In genomic region chr22:30667092-30667485, GRCh38 we compare ENCODE assay signal across 8 cellular contexts. TPM values are rescaled to one million over a fixed set of nuclear protein-coding genes. Genes with fewer than 3 reads are reported as not detected.
DNase-seq lines count a peak whose midpoint lies in the region; ATAC-seq and TF ChIP-seq lines count a peak whose summit lies in the region.

No MANE protein-coding gene starts in this region.

- H3K4me1 Mint-ChIP-seq in activated T-helper 2 cell treated with anti-CD3 and anti-CD28 coated beads, Interferon-gamma antibody, Interleukin-2, Interleukin-4, amounts not matched to agents 10 μg/mL and 5 μg/mL and 100 μg/mL, durations not matched to agents 14 hours and 24 hours and 36 hours (ENCODE audit: low read depth): peaks cover 16% of the 10 kb centered on the region
- peaks cover 33% of the 10 kb centered on the region for H3K4me1 Mint-ChIP-seq in stimulated activated naive CD8-positive, alpha-beta T cell treated with anti-CD3 and anti-CD28 coated beads, Interleukin-15, amount 100 ng/mL, for 72 hours

- H3K36me3 Mint-ChIP-seq in activated T-helper 2 cell treated with anti-CD3 and anti-CD28 coated beads, Interferon-gamma antibody, Interleukin-2, Interleukin-4, amounts not matched to agents 10 μg/mL and 5 μg/mL and 100 μg/mL, durations not matched to agents 14 hours and 24 hours and 36 hours (ENCODE audit: low read depth): peaks cover 20% of the 10 kb centered on the region

- intact Hi-C loops in activated T-helper 2 cell treated with anti-CD3 and anti-CD28 coated beads, Interferon-gamma antibody, Interleukin-2, Interleukin-4, amounts not matched to agents 10 μg/mL and 5 μg/mL and 100 μg/mL, durations not matched to agents 14 hours and 24 hours and 36 hours (cut with micrococcal nuclease): loop anchor here (1.0 kb wide), 2 partner anchors 18 to 33 kb away; no protein-coding TSS in a partner anchor

- no peak for ATAC-seq in stimulated activated naive CD8-positive, alpha-beta T cell treated with anti-CD3 and anti-CD28 coated beads, Interleukin-15, amount 100 ng/mL, for 72 hours
- ATAC-seq in omental fat pad (ENCODE audit: low FRiP score): no peak

- peaks cover 7% of the 10 kb centered on the region for H3K27me3 Mint-ChIP-seq in activated T-helper 2 cell treated with anti-CD3 and anti-CD28 coated beads, Interferon-gamma antibody, Interleukin-2, Interleukin-4, amounts not matched to agents 10 μg/mL and 5 μg/mL and 100 μg/mL, durations not matched to agents 14 hours and 24 hours and 36 hours (ENCODE audit: low read depth)
- H3K27me3 Mint-ChIP-seq in stimulated activated naive CD8-positive, alpha-beta T cell treated with anti-CD3 and anti-CD28 coated beads, Interleukin-15, amount 100 ng/mL, for 72 hours: peaks cover 10% of the 10 kb centered on the region

- peak; percentile 5 to 32 for DNase-seq in stimulated activated CD4-positive, alpha-beta T cell treated with anti-CD3 and anti-CD28 coated beads, Interleukin-4, amount 100 ng/mL, for 4 hours
- DNase-seq in stimulated activated CD4-positive, alpha-beta T cell treated with anti-CD3 and anti-CD28 coated beads, Interleukin-1b, Interleukin-23, amount 100 ng/mL, for 48 hours: no peak
- DNase-seq in activated T-helper 2 cell treated with anti-CD3 and anti-CD28 coated beads, Interferon-gamma antibody, Interleukin-2, Interleukin-4, amounts not matched to agents 10 μg/mL and 5 μg/mL and 100 μg/mL, durations not matched to agents 14 hours and 24 hours and 36 hours (ENCODE audit: low spot score): no peak
- DNase-seq in inferior parietal cortex (ENCODE audit: extremely low spot score) (peak; percentile 29), omental fat pad (ENCODE audit: low spot score) (no peak), kidney glomerular epithelial cell (lab: John Stamatoyannopoulos, UW) (no peak), SKM-1 treated with dmso at 0.1 percent for 144 hours (lab: John Stamatoyannopoulos, UW; ENCODE audit: unreplicated experiment) (no peak)
- DNase-seq in stimulated activated naive CD8-positive, alpha-beta T cell treated with anti-CD3 and anti-CD28 coated beads, Interleukin-15, amount 100 ng/mL, for 72 hours: peak in 1 of 2 donors; percentile 14

- H3K27ac Mint-ChIP-seq in activated T-helper 2 cell treated with anti-CD3 and anti-CD28 coated beads, Interferon-gamma antibody, Interleukin-2, Interleukin-4, amounts not matched to agents 10 μg/mL and 5 μg/mL and 100 μg/mL, durations not matched to agents 14 hours and 24 hours and 36 hours: peak overlapping the region; percentile 59
- peak overlapping the region; percentile 63 to 81 for H3K27ac Mint-ChIP-seq in stimulated activated naive CD8-positive, alpha-beta T cell treated with anti-CD3 and anti-CD28 coated beads, Interleukin-15, amount 100 ng/mL, for 72 hours

- H3K4me3 Mint-ChIP-seq in activated T-helper 2 cell treated with anti-CD3 and anti-CD28 coated beads, Interferon-gamma antibody, Interleukin-2, Interleukin-4, amounts not matched to agents 10 μg/mL and 5 μg/mL and 100 μg/mL, durations not matched to agents 14 hours and 24 hours and 36 hours (ENCODE audit: low read depth): peak overlapping the region; percentile 87
- H3K4me3 Mint-ChIP-seq in stimulated activated naive CD8-positive, alpha-beta T cell treated with anti-CD3 and anti-CD28 coated beads, Interleukin-15, amount 100 ng/mL, for 72 hours: peak overlapping the region; percentile 92 to 99

- no peaks in the 10 kb centered on the region for H3K9me3 Mint-ChIP-seq in activated T-helper 2 cell treated with anti-CD3 and anti-CD28 coated beads, Interferon-gamma antibody, Interleukin-2, Interleukin-4, amounts not matched to agents 10 μg/mL and 5 μg/mL and 100 μg/mL, durations not matched to agents 14 hours and 24 hours and 36 hours
- H3K9me3 Mint-ChIP-seq in stimulated activated naive CD8-positive, alpha-beta T cell treated with anti-CD3 and anti-CD28 coated beads, Interleukin-15, amount 100 ng/mL, for 72 hours: no peaks in the 10 kb centered on the region

- TF ChIP-seq CTCF in omental fat pad (IDR thresholded peaks at IDR 0.05): no peak

RNA-seq across cellular contexts. Expression of gene DUSP18, which starts 0.6 kb away (rescaled TPM):
- 10.5 and 11.2 TPM in 2 replicates for total RNA-seq in activated T-helper 2 cell treated with anti-CD3 and anti-CD28 coated beads, Interferon-gamma antibody, Interleukin-2, Interleukin-4, amounts not matched to agents 10 μg/mL and 5 μg/mL and 100 μg/mL, durations not matched to agents 14 hours and 24 hours and 36 hours
- 10 to 100 TPM in 1 of 4 donors, 1 to 10 TPM in 3; 5.8 to 18.0 (median 8.2) TPM for total RNA-seq in omental fat pad

RNA-seq across cellular contexts. Expression of gene OSBP2, which starts 27.6 kb away (rescaled TPM):
- 2.1 and 2.4 TPM in 2 replicates for total RNA-seq in activated T-helper 2 cell treated with anti-CD3 and anti-CD28 coated beads, Interferon-gamma antibody, Interleukin-2, Interleukin-4, amounts not matched to agents 10 μg/mL and 5 μg/mL and 100 μg/mL, durations not matched to agents 14 hours and 24 hours and 36 hours
- total RNA-seq in omental fat pad: 1 to 10 TPM; 1.3 to 7.4 (median 4.4) TPM

RNA-seq across cellular contexts. Expression of gene SLC35E4, which starts 31.5 kb away (rescaled TPM):
- total RNA-seq in activated T-helper 2 cell treated with anti-CD3 and anti-CD28 coated beads, Interferon-gamma antibody, Interleukin-2, Interleukin-4, amounts not matched to agents 10 μg/mL and 5 μg/mL and 100 μg/mL, durations not matched to agents 14 hours and 24 hours and 36 hours: 8.3 and 9.0 TPM in 2 replicates
- total RNA-seq in omental fat pad: 10 to 100 TPM in 1 of 4 donors, 1 to 10 TPM in 3; 4.6 to 14.2 (median 6.2) TPM

Comparison
In these comparisons a context has a peak if more than half of its experiments do, and no peak if none do; other contexts are left out.
1. DNase-seq: peak in stimulated activated CD4-positive, alpha-beta T cell treated with anti-CD3 and anti-CD28 coated beads, Interleukin-4, amount 100 ng/mL, for 4 hours (2 of 2) and inferior parietal cortex (single experiment); none in stimulated activated CD4-positive, alpha-beta T cell treated with anti-CD3 and anti-CD28 coated beads, Interleukin-1b, Interleukin-23, amount 100 ng/mL, for 48 hours (single experiment), activated T-helper 2 cell treated with anti-CD3 and anti-CD28 coated beads, Interferon-gamma antibody, Interleukin-2, Interleukin-4, amounts not matched to agents 10 μg/mL and 5 μg/mL and 100 μg/mL, durations not matched to agents 14 hours and 24 hours and 36 hours (single experiment), omental fat pad (single experiment), kidney glomerular epithelial cell (single experiment) and SKM-1 treated with dmso at 0.1 percent for 144 hours (single experiment).